ENCODE assay signal across 17 cellular contexts in the genomic region with DNA sequence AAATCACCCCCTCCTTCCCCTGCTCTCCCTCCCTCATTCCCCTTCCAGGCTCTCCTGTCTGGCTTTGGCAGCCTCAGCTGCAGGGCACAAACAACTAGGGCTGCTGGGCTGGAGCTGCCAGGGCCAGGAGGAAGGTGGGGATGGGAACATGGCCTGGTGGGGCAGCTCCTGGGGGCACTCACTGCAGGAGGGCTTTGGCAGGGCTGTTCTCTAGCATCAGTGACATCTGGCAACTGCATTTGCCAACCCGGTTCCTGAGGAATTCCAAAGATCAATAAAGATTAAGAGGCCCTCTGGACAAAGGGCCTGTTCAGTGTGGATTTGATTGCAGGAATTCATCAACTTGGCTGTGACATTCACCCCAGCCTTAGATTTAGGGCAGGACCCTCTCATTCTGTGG.
"Had no signal": no experiment of that assay in that cellular context is flagged by ENCODE, and none has a peak within 500 bp of the region (broad histone marks: within the 10 kb centered on the region; RNA-seq: fewer than 3 reads in every experiment).

No MANE protein-coding gene starts in this region.

- ATAC-seq: activated T-helper 17 cell treated with anti-CD3 and anti-CD28 coated beads, Interleukin-2, amount 50 U/mL, for 72 hours; gastroesophageal sphincter; heart right ventricle; left lung; naive thymus-derived CD8-positive, alpha-beta T cell; stimulated activated naive B cell treated with anti-CD40 and anti-IgM and Interleukin-4, amounts not matched to agents 10 μg/mL and 1 μg/mL and 100 μg/mL, for 72 hours had no signal

- H3K4me1 Mint-ChIP-seq: activated T-helper 17 cell treated with anti-CD3 and anti-CD28 coated beads, Interleukin-2, amount 50 U/mL, for 72 hours; naive thymus-derived CD8-positive, alpha-beta T cell; stimulated activated naive B cell treated with anti-CD40 and anti-IgM and Interleukin-4, amounts not matched to agents 10 μg/mL and 1 μg/mL and 100 μg/mL, for 72 hours had no signal

- H3K9me3 Mint-ChIP-seq: activated T-helper 17 cell treated with anti-CD3 and anti-CD28 coated beads, Interleukin-2, amount 50 U/mL, for 72 hours; T-helper 2 cell treated with Interferon-gamma antibody and Interleukin-4, amounts not matched to agents 5 μg/mL and 100 μg/mL, for 36 hours had no signal

- DNase-seq: activated CD4-positive, CD25-positive, alpha-beta regulatory T cell treated with anti-CD3 and anti-CD28 coated beads, Interleukin-2, amount 50 U/mL, for 72 hours; activated naive CD4-positive, alpha-beta T cell treated with Interleukin-2 at 50 U/mL for 16 hours; aorta; heart right ventricle; left lung; mammary epithelial cell; naive thymus-derived CD8-positive, alpha-beta T cell; posterior cingulate gyrus; stimulated activated CD4-positive, alpha-beta T cell treated with anti-CD3 and anti-CD28 coated beads, Interleukin-2, amount 100 ng/mL, for 48 hours; stimulated activated naive B cell treated with anti-CD40 and anti-IgM and Interleukin-4, amounts not matched to agents 10 μg/mL and 1 μg/mL and 100 μg/mL, for 72 hours; thyroid gland had no signal

- H3K27ac Mint-ChIP-seq: activated T-helper 17 cell treated with anti-CD3 and anti-CD28 coated beads, Interleukin-2, amount 50 U/mL, for 72 hours; stimulated activated naive B cell treated with anti-CD40 and anti-IgM and Interleukin-4, amounts not matched to agents 10 μg/mL and 1 μg/mL and 100 μg/mL, for 72 hours; T-helper 2 cell treated with Interferon-gamma antibody and Interleukin-4, amounts not matched to agents 5 μg/mL and 100 μg/mL, for 36 hours had no signal

- H3K4me3 Mint-ChIP-seq: activated T-helper 17 cell treated with anti-CD3 and anti-CD28 coated beads, Interleukin-2, amount 50 U/mL, for 72 hours; naive thymus-derived CD8-positive, alpha-beta T cell; stimulated activated naive B cell treated with anti-CD40 and anti-IgM and Interleukin-4, amounts not matched to agents 10 μg/mL and 1 μg/mL and 100 μg/mL, for 72 hours; T-helper 2 cell treated with Interferon-gamma antibody and Interleukin-4, amounts not matched to agents 5 μg/mL and 100 μg/mL, for 36 hours had no signal

- H3K36me3 Mint-ChIP-seq: naive thymus-derived CD8-positive, alpha-beta T cell; stimulated activated naive B cell treated with anti-CD40 and anti-IgM and Interleukin-4, amounts not matched to agents 10 μg/mL and 1 μg/mL and 100 μg/mL, for 72 hours had no signal

- H3K4me3 ChIP-seq: cardiac muscle cell, gastroesophageal sphincter, heart right ventricle, left lung, right atrium auricular region, thyroid gland, vagina had no signal
